8 cellular contexts compared by ENCODE assay signal in the genomic region with DNA sequence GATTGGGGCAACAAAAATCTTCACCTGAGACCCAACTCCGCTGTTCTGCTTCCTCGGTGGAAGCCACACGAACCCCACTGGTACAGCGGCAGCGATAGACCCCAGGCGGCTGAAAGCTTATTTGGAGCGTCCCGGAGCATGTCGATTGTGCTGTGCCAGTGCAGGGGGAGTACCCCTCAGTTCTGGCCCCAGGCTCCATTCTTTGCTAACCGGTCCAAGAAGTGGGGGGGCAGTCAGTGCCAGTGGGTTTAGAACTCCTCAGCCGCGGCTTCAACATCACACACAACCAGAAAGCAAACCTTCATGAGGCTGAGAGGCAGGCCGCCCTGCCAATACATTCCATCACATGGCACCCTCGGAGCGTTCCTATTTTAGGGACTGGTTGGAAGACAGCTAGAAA. TPM values are rescaled to one million over a fixed set of nuclear protein-coding genes. Genes with fewer than 3 reads are reported as not detected.
A peak's percentile ranks its signal among the peaks of the same experiment; 100 is the strongest.
DNase-seq lines count a peak whose midpoint lies in the region; ATAC-seq and TF ChIP-seq lines count a peak whose summit lies in the region.

No MANE protein-coding gene starts in this region.

- H2BK5ac ChIP-seq in mesendoderm (ENCODE audit: low read length) = no peak overlapping the region

- no peak overlapping the region for H3K23ac ChIP-seq in mesendoderm (ENCODE audit: low read length)

- H3K27me3 ChIP-seq in heart left ventricle = no peaks in the 10 kb centered on the region
- H3K27me3 ChIP-seq in mesendoderm (ENCODE audit: insufficient read depth, low read length, poor library complexity) = no peaks in the 10 kb centered on the region
- H3K27me3 ChIP-seq in vagina = no peaks in the 10 kb centered on the region

- peaks cover 5% of the 10 kb centered on the region for H3K79me1 ChIP-seq in mesendoderm (ENCODE audit: low read length)

- no peak overlapping the region for H4K5ac ChIP-seq in mesendoderm (ENCODE audit: low read length)

- peaks cover 10 to 75% (median 62%) of the 10 kb centered on the region in 12 donors for H3K4me1 ChIP-seq in heart left ventricle
- H3K4me1 ChIP-seq in mesendoderm (ENCODE audit: control insufficient read depth, low read depth, low read length) = no peaks in the 10 kb centered on the region
- peaks cover 65% of the 10 kb centered on the region for H3K4me1 ChIP-seq in vagina

- 18 to 36% (median 23%) methylated on average over 15 of the region's 15 CpGs for WGBS in heart left ventricle, 4 donors
- WGBS in mesendoderm (ENCODE audit: extremely low coverage, insufficient coverage, low lambda C conversion rate) = no CpG with 5 or more reads among the region's 15 CpGs

- H4K8ac ChIP-seq in mesendoderm (ENCODE audit: low read depth, low read length) = no peak overlapping the region

- H3K4me2 ChIP-seq in mesendoderm (ENCODE audit: low read length) = peak overlapping the region; percentile 39

- peak overlapping the region; percentile 87 for H3K4me3 Mint-ChIP-seq in MCF 10A (ENCODE audit: unreplicated experiment)

- H3K18ac ChIP-seq in mesendoderm (ENCODE audit: low read length) = no peak overlapping the region

- no TSS peak for BruUV-seq in MCF 10A (replicated peaks; lab: Mats Ljungman, UMichigan)

- peaks cover 6% of the 10 kb centered on the region for H3K36me3 Mint-ChIP-seq in MCF 10A (ENCODE audit: insufficient read depth, unreplicated experiment)

- H3K4me1 Mint-ChIP-seq in MCF 10A (ENCODE audit: insufficient read depth, unreplicated experiment) = peaks cover 49% of the 10 kb centered on the region

- peak overlapping the region; percentile 56 for H3K9ac ChIP-seq in mesendoderm (ENCODE audit: low read length)

- DNase-seq in heart left ventricle (peak in 4 of 5 donors; percentile 13 to 67 (median 44)), left ventricle myocardium superior (no peak), MCF 10A (ENCODE audit: unreplicated experiment) (no peak), mesendoderm (no peak), vagina (ENCODE audit: extremely low spot score in 2 of 2) (no peak), AG20443 (ENCODE audit: low spot score) (no peak), MV-4-11 (lab: John Stamatoyannopoulos, UW) (no peak), NCI-H1436 (lab: John Stamatoyannopoulos, UW) (no peak)

- CTCF ChIA-PET in MCF 10A (lab: Yijun Ruan, JAX) = interaction anchor here (0.7 to 4.6 kb wide), 4 partner anchors 14 to 686 kb away, joined by 3 to 27 read pairs (median 12); no protein-coding TSS in a partner anchor

- intact Hi-C loops in heart left ventricle (cut with DNase I) (no loop called here), left ventricle myocardium superior (cut with micrococcal nuclease) (no loop called here), MCF 10A (cut with micrococcal nuclease) (no loop called here), vagina (cut with DNase I) (no loop called here)

- H3K36me3 ChIP-seq in heart left ventricle (no peaks in the 10 kb centered on the region), mesendoderm (ENCODE audit: control insufficient read depth, insufficient read depth, low read length) (no peaks in the 10 kb centered on the region), vagina (no peaks in the 10 kb centered on the region)

- no peak overlapping the region for H2BK15ac ChIP-seq in mesendoderm (replicated peaks; ENCODE audit: low read depth)

- H3K27ac ChIP-seq in heart left ventricle = peak overlapping the region; percentile 94 to 100 (median 99)
- no peak overlapping the region for H3K27ac ChIP-seq in mesendoderm (ENCODE audit: low read depth, low read length)
- H3K27ac ChIP-seq in vagina = peak overlapping the region; percentile 99

- no peak overlapping the region for H3K56ac ChIP-seq in mesendoderm (ENCODE audit: low read length)

- peak overlapping the region; percentile 40 to 99 (median 90) for H3K4me3 ChIP-seq in heart left ventricle
- H3K4me3 ChIP-seq in mesendoderm (ENCODE audit: low read length) = no peak overlapping the region
- peak overlapping the region; percentile 78 to 97 for H3K4me3 ChIP-seq in vagina

- POLR2A ChIA-PET in MCF 10A (lab: Yijun Ruan, JAX) = interaction anchor here (0.5 to 5.6 kb wide), 7 partner anchors 10 to 108 kb away, joined by 3 to 77 read pairs (median 16); partner anchors contain the start of genes METTL16 and TSR1

- H3K9me3 ChIP-seq in heart left ventricle (no peaks in the 10 kb centered on the region), vagina (no peaks in the 10 kb centered on the region)

- ATAC-seq in heart left ventricle (no peak), left ventricle myocardium superior (no peak)

- H3K27ac Mint-ChIP-seq in MCF 10A (ENCODE audit: low read depth, unreplicated experiment) = no peak overlapping the region

- peaks cover 5% of the 10 kb centered on the region for H3K79me2 ChIP-seq in mesendoderm (ENCODE audit: control insufficient read depth, insufficient read depth, low read length)

- H2BK120ac ChIP-seq in mesendoderm (ENCODE audit: low read depth, low read length) = no peak overlapping the region

- no peaks in the 10 kb centered on the region for H3K27me3 Mint-ChIP-seq in MCF 10A (ENCODE audit: insufficient read depth, unreplicated experiment)

- TF ChIP-seq CTCF in heart left ventricle (IDR thresholded peaks at IDR 0.05) = no peak
- no peak for TF ChIP-seq CTCF in MCF 10A (IDR thresholded peaks at IDR 0.05; ENCODE audit: unreplicated experiment)
- TF ChIP-seq CTCF in vagina (IDR thresholded peaks at IDR 0.05) = no peak

- TF ChIP-seq POLR2A in heart left ventricle (IDR thresholded peaks at IDR 0.05) (no peak), vagina (IDR thresholded peaks at IDR 0.05) (no peak)

- no peak overlapping the region for H2AK5ac ChIP-seq in mesendoderm (ENCODE audit: low read length)

- no peak overlapping the region for H3K4ac ChIP-seq in mesendoderm (ENCODE audit: low read depth, low read length)

- H3K9me3 Mint-ChIP-seq in MCF 10A (ENCODE audit: unreplicated experiment) = no peaks in the 10 kb centered on the region

RNA-seq across cellular contexts. Expression of gene MNT, which starts 1.7 kb away (rescaled TPM):
- 10 to 100 TPM in 4 of 9 donors, 1 to 10 TPM in 5; 4.1 to 20.4 (median 9.8) TPM for total RNA-seq in heart left ventricle
- 10 to 100 TPM in 1 of 2 donors, 1 to 10 TPM in 1; 7.2 to 10.3 TPM for polyA plus RNA-seq in heart left ventricle
- 10.4 TPM for total RNA-seq in left ventricle myocardium superior
- total RNA-seq in MCF 10A (2022) = 25.5 and 32.5 TPM in 2 replicates
- polyA plus RNA-seq in mesendoderm (2013, experiment 1 of 2) = 10.1 TPM
- polyA plus RNA-seq in mesendoderm (2013, experiment 2 of 2) = 10.7 TPM
- total RNA-seq in vagina = 28.5 TPM

Comparison
In these comparisons a context has a peak if more than half of its experiments do, and no peak if none do; other contexts are left out.
1. DNase-seq: peak in heart left ventricle (4 of 5); none in left ventricle myocardium superior (single experiment), MCF 10A (single experiment), mesendoderm (single experiment), vagina (0 of 2), AG20443 (single experiment), MV-4-11 (single experiment) and NCI-H1436 (single experiment).